Comparison of ENCODE assay signal across 8 cellular contexts in genomic region chr10:97076781-97077180, GRCh38.
"Had no signal": no experiment of that assay in that cellular context is flagged by ENCODE, and none has a peak within 500 bp of the region (broad histone marks: within the 10 kb centered on the region; RNA-seq: fewer than 3 reads in every experiment).

No MANE protein-coding gene starts in this region.

- H3K4me3 ChIP-seq: GM23248 had no signal

- ATAC-seq: HepG2 had no signal

- H3K9me3 Mint-ChIP-seq: H9, HFFc6 had no signal

- DNase-seq: GM23248, GOT3, H9, HCEC 1CT, HFFc6, KBM-7 had no signal

- H3K4me3 Mint-ChIP-seq: H9, HFFc6, IgD-negative memory B cell had no signal

- H3K36me3 Mint-ChIP-seq: IgD-negative memory B cell had no signal

- H3K27ac Mint-ChIP-seq: H9, HFFc6, IgD-negative memory B cell had no signal

- H3K9ac ChIP-seq: GM23248 had no signal

- H3K27ac ChIP-seq: GM23248 had no signal
